ENCODE assay signal across 13 cellular contexts in the genomic region with DNA sequence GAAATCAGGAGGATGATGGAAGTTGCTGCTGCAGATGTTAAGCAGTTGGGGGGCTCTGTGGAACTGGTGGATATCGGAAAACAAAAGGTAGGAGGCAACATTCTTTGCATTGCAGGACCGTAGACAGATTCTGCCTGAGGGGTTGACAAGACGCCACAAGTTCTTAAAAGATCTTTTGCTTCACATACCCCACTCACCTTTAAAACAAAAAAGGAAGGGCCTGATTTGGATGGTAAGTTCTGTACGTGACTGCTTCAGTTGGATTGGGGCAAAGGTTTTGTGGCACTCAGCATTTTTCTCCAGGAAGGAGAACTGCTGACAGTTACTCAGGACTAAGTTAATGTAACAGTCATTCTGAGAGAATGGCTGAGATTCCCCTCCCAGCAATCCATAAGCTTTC. TPM values are rescaled to one million over a fixed set of nuclear protein-coding genes. Genes with fewer than 3 reads are reported as not detected.
DNase-seq lines count a peak whose midpoint lies in the region; ATAC-seq and TF ChIP-seq lines count a peak whose summit lies in the region.
"Had no signal": no experiment of that assay in that cellular context is flagged by ENCODE, and none has a peak within 500 bp of the region (broad histone marks: within the 10 kb centered on the region; RNA-seq: fewer than 3 reads in every experiment).

No MANE protein-coding gene starts in this region.

- CTCF ChIA-PET in T-cell (lab: Charles Lee) = no interaction called here

- peak overlapping the region; percentile 60 for H3K4me2 ChIP-seq in hepatocyte

- H3K36me3 ChIP-seq in hepatocyte (replicated peaks; ENCODE audit: insufficient read depth, low read depth) (no peaks in the 10 kb centered on the region), sigmoid colon (peaks cover 0 to 44% (median 22%) of the 10 kb centered on the region in 4 donors)

- TF ChIP-seq EP300 in sigmoid colon (IDR thresholded peaks at IDR 0.05) = no peak

- no peaks in the 10 kb centered on the region for H3K27me3 Mint-ChIP-seq in T-cell

- H3K9me3 Mint-ChIP-seq in T-cell = no peaks in the 10 kb centered on the region

- POLR2A ChIA-PET in T-cell (lab: Charles Lee) = no interaction called here

- H3K9me3 ChIP-seq in hepatocyte (ENCODE audit: low read depth) (no peaks in the 10 kb centered on the region), sigmoid colon (no peaks in the 10 kb centered on the region)
- H3K9me3 ChIP-seq: tibial artery had no signal

- ATAC-seq in T-cell (replicated peaks in 1 of 4) = no peak
- ATAC-seq in HG02763 (IDR thresholded peaks at IDR 0.05; ENCODE audit: unreplicated experiment) = no peak
- ATAC-seq in GM18858 (IDR thresholded peaks at IDR 0.05; ENCODE audit: unreplicated experiment) = no peak
- ATAC-seq: Panc1 had no signal

- WGBS in hepatocyte (ENCODE audit: low lambda C conversion rate, missing lambda C conversion rate) = 75% methylated on average over 4 of the region's 4 CpGs
- WGBS in sigmoid colon, 2 donors = 70 to 79% methylated on average over 4 of the region's 4 CpGs

- H2AFZ ChIP-seq in hepatocyte = no peak overlapping the region

- H3K4me3 ChIP-seq in hepatocyte = no peak overlapping the region
- no peak overlapping the region for H3K4me3 ChIP-seq in sigmoid colon
- H3K4me3 ChIP-seq: tibial artery had no signal

- intact Hi-C loops in sigmoid colon (cut with DNase I) = no loop called here

- peaks cover 47 to 57% (median 51%) of the 10 kb centered on the region in 3 donors for H3K4me1 Mint-ChIP-seq in T-cell

- no peak overlapping the region for H3K4me3 Mint-ChIP-seq in T-cell

- TF ChIP-seq CTCF in hepatocyte (IDR thresholded peaks at IDR 0.05; ENCODE audit: poor library complexity) = no peak
- no peak for TF ChIP-seq CTCF in sigmoid colon (IDR thresholded peaks at IDR 0.05)

- DNase-seq in ELF-1 (ENCODE audit: low read depth, low spot score) (peak; percentile 87), T-cell (no peak), hepatocyte (ENCODE audit: low spot score) (no peak), sigmoid colon (peak; percentile 25), NCI-H1417 (lab: John Stamatoyannopoulos, UW) (no peak), NCI-H1694 treated with DMSO at 0.1 percent for 48 hours (lab: John Stamatoyannopoulos, UW) (no peak)
- DNase-seq: MV-4-11; stimulated activated CD4-positive, alpha-beta T cell treated with anti-CD3 and anti-CD28 coated beads, Interleukin-12 subunit alpha, Interleukin-12 subunit beta, amount 100 ng/mL, for 4 hours had no signal

- H3K9me2 ChIP-seq in hepatocyte (replicated peaks; ENCODE audit: insufficient read depth) = no peaks in the 10 kb centered on the region

- H3K27ac ChIP-seq in hepatocyte (peak overlapping the region; percentile 64), sigmoid colon (peak overlapping the region in 2 of 4 donors; percentile 13 to 25)
- H3K27ac ChIP-seq: tibial artery had no signal

- no peak for TF ChIP-seq POLR2A in sigmoid colon (IDR thresholded peaks at IDR 0.05)

- H3K4me1 ChIP-seq in hepatocyte (ENCODE audit: insufficient read depth) (peaks cover 27% of the 10 kb centered on the region), sigmoid colon (peaks cover 0 to 12% (median 9%) of the 10 kb centered on the region in 4 donors)

- peaks cover 46% of the 10 kb centered on the region for H3K79me2 ChIP-seq in hepatocyte

- H3K27ac Mint-ChIP-seq in T-cell = peak overlapping the region; percentile 15 to 55

- no peaks in the 10 kb centered on the region for H4K20me1 ChIP-seq in hepatocyte (ENCODE audit: insufficient read depth, poor library complexity, severe bottlenecking)

- H3K27me3 ChIP-seq in hepatocyte (no peaks in the 10 kb centered on the region), sigmoid colon (no peaks in the 10 kb centered on the region)
- H3K27me3 ChIP-seq: tibial artery had no signal

- peaks cover 35% of the 10 kb centered on the region for H3K36me3 Mint-ChIP-seq in T-cell

RNA-seq across cellular contexts. Expression of a gene that starts 5.2 kb away (rescaled TPM):
- total RNA-seq in T-cell (100 to 1,000 TPM; 113 to 150 (median 137) TPM), hepatocyte (95.7 and 101 TPM in 2 replicates), sigmoid colon (10 to 100 TPM; 29.3 to 53.5 (median 46.4) TPM)
- polyA plus RNA-seq in hepatocyte (122 and 135 TPM in 2 replicates), sigmoid colon (100 to 1,000 TPM; 114 to 179 (median 132) TPM)

RNA-seq across cellular contexts. Expression of a gene that starts 32.9 kb away (rescaled TPM):
- under 1 TPM in 2 of 5 donors, not detected in 3; 0.16 to 0.76 TPM for total RNA-seq in T-cell
- not detected in 2 replicates for total RNA-seq in hepatocyte
- 0.23 and 0.74 TPM in 2 replicates for polyA plus RNA-seq in hepatocyte
- not detected for total RNA-seq in sigmoid colon
- polyA plus RNA-seq in sigmoid colon = under 1 TPM in 2 of 3 donors, not detected in 1; 0.10 to 0.60 TPM
- total RNA-seq: dermis microvascular lymphatic vessel endothelial cell had no signal

RNA-seq across cellular contexts. Expression of a gene that starts 44.3 kb away (rescaled TPM):
- not detected for total RNA-seq in T-cell
- 0.40 and 0.56 TPM in 2 replicates for total RNA-seq in hepatocyte
- polyA plus RNA-seq in hepatocyte = 0.28 and 0.73 TPM in 2 replicates
- 1 to 10 TPM in 2 of 4 donors, under 1 TPM in 1, not detected in 1; 0.82 to 1.1 (median 1.1) TPM for total RNA-seq in sigmoid colon
- polyA plus RNA-seq in sigmoid colon = under 1 TPM in 1 of 3 donors, not detected in 2; 0.48 TPM
- total RNA-seq: dermis microvascular lymphatic vessel endothelial cell had no signal

Comparison
In these comparisons a context has a peak if more than half of its experiments do, and no peak if none do; other contexts are left out.
1. DNase-seq: peak in ELF-1 (single experiment) and sigmoid colon (single experiment); none in T-cell (0 of 34), hepatocyte (single experiment), NCI-H1417 (0 of 3) and NCI-H1694 treated with DMSO at 0.1 percent for 48 hours (single experiment).